In genomic region chr15:89071471-89071870, GRCh38 we compare ENCODE assay signal across 24 cellular contexts. TPM values are rescaled to one million over a fixed set of nuclear protein-coding genes. Genes with fewer than 3 reads are reported as not detected.
A peak's percentile ranks its signal among the peaks of the same experiment; 100 is the strongest.
DNase-seq lines count a peak whose midpoint lies in the region; ATAC-seq, FAIRE-seq and TF ChIP-seq lines count a peak whose summit lies in the region.
"Had no signal": no experiment of that assay in that cellular context is flagged by ENCODE, and none has a peak within 500 bp of the region (broad histone marks: within the 10 kb centered on the region; RNA-seq: fewer than 3 reads in every experiment).

No MANE protein-coding gene starts in this region.

- H3K9me3 ChIP-seq in Caco-2 (peaks cover 5% of the 10 kb centered on the region; the same call in 1 of the 2 replicates), IMR-90 (ENCODE audit: control insufficient read depth, insufficient read depth, low read length) (peaks cover 13% of the 10 kb centered on the region), mesenchymal stem cell (ENCODE audit: control insufficient read depth, low read length) (peaks cover 13% of the 10 kb centered on the region)
- no peaks in the 10 kb centered on the region for H3K9me3 ChIP-seq in CD8-positive, alpha-beta memory T cell (ENCODE audit: low read length)

- H2BK120ac ChIP-seq in IMR-90 (ENCODE audit: low read depth, low read length) = no peak overlapping the region
- no peak overlapping the region for H2BK120ac ChIP-seq in mesenchymal stem cell (ENCODE audit: low read depth, low read length)

- H2AK5ac ChIP-seq in IMR-90 (ENCODE audit: low read depth, low read length) (0 out of 2 replicates have a peak overlapping the region, but pooled peaks have one; percentile 8), mesenchymal stem cell (ENCODE audit: low read length, severe bottlenecking) (no peak overlapping the region)

- dilution Hi-C loops in IMR-90 (cut with HindIII; ENCODE audit: low sequenced_read_pairs, unreplicated experiment) = no loop called here

- in situ Hi-C loops in IMR-90 (cut with MboI; ENCODE audit: low sequenced_read_pairs) = no loop called here

- H3K27ac ChIP-seq in IMR-90 (ENCODE audit: insufficient read depth, low read length) (no peak overlapping the region), mesenchymal stem cell (ENCODE audit: low read length, poor library complexity, severe bottlenecking) (no peak overlapping the region)
- H3K27ac ChIP-seq in CD8-positive, alpha-beta memory T cell (ENCODE audit: low read depth, low read length) = no peak overlapping the region

- H3K4me1 Mint-ChIP-seq in Caco-2 (ENCODE audit: low read depth, unreplicated experiment) (peaks cover 12% of the 10 kb centered on the region), immature natural killer cell (peaks cover 11 to 21% of the 10 kb centered on the region in 2 donors)
- H3K4me1 Mint-ChIP-seq in CD8-positive, alpha-beta memory T cell = no peaks in the 10 kb centered on the region

- CTCF ChIA-PET in Caco-2 (lab: Charles Lee) (no interaction called here), IMR-90 (lab: Yijun Ruan, JAX) (no interaction called here)
- CTCF ChIA-PET in CD8-positive, alpha-beta memory T cell (lab: Charles Lee) = interaction anchor here (1.1 to 3.0 kb wide), 4 partner anchors 9 to 58 kb away, joined by 3 to 9 read pairs (median 4); no protein-coding TSS in a partner anchor

- H3K79me1 ChIP-seq in IMR-90 (ENCODE audit: low read depth in 1 of 2, low read length in 2 of 2) (no peaks in the 10 kb centered on the region), mesenchymal stem cell (replicated peaks; ENCODE audit: low read length, poor library complexity, severe bottlenecking) (no peaks in the 10 kb centered on the region)

- H3K36me3 Mint-ChIP-seq in Caco-2 (ENCODE audit: insufficient read depth, unreplicated experiment) = no peaks in the 10 kb centered on the region
- peaks cover 5 to 10% (median 8%) of the 10 kb centered on the region in 3 donors for H3K36me3 Mint-ChIP-seq in immature natural killer cell
- H3K36me3 Mint-ChIP-seq in CD8-positive, alpha-beta memory T cell = peaks cover 1 to 32% (median 2%) of the 10 kb centered on the region in 3 donors

- H2BK20ac ChIP-seq in IMR-90 (ENCODE audit: low read depth, low read length) = no peak overlapping the region

- H3K27me3 Mint-ChIP-seq in Caco-2 (ENCODE audit: insufficient read depth, unreplicated experiment) = no peaks in the 10 kb centered on the region
- peaks cover 0 to 2% (median 1%) of the 10 kb centered on the region in 3 donors for H3K27me3 Mint-ChIP-seq in immature natural killer cell (ENCODE audit: low read depth in 3 of 3)
- H3K27me3 Mint-ChIP-seq in CD8-positive, alpha-beta memory T cell = peaks cover 8 to 13% of the 10 kb centered on the region in 2 donors
- H3K27me3 Mint-ChIP-seq: CD4-positive, alpha-beta T cell had no signal

- intact Hi-C loops in Caco-2 (cut with micrococcal nuclease; ENCODE audit: unreplicated experiment) (no loop called here), IMR-90 (cut with micrococcal nuclease) (no loop called here)

- H3K4me3 Mint-ChIP-seq in Caco-2 (ENCODE audit: unreplicated experiment) = no peak overlapping the region
- H3K4me3 Mint-ChIP-seq in immature natural killer cell = no peak overlapping the region
- no peak overlapping the region for H3K4me3 Mint-ChIP-seq in CD8-positive, alpha-beta memory T cell
- H3K4me3 Mint-ChIP-seq: CD4-positive, alpha-beta T cell; HFFc6 had no signal

- FAIRE-seq in bronchial epithelial cell (lab: Jason Lieb, UNC) = no peak
- FAIRE-seq: A204.1, GM12891, H54, RCC 7860 had no signal

- no peaks in the 10 kb centered on the region for H3K9me1 ChIP-seq in IMR-90 (ENCODE audit: insufficient read depth, low read length)

- no peaks in the 10 kb centered on the region for H4K20me1 ChIP-seq in IMR-90 (ENCODE audit: insufficient read depth, low read length)

- H3K9ac ChIP-seq in IMR-90 (ENCODE audit: low read depth, low read length) = no peak overlapping the region
- no peak overlapping the region for H3K9ac ChIP-seq in mesenchymal stem cell (ENCODE audit: low read length)

- WGBS in IMR-90 (ENCODE audit: extremely low coverage in 2 of 2, insufficient read length in 1 of 2), 2 experiments = 67% methylated on average over 1 of the region's 4 CpGs; no CpG with 5 or more reads in 1 of the 2 experiments
- WGBS in mesenchymal stem cell = 82% methylated on average over 3 of the region's 4 CpGs

- H2AK9ac ChIP-seq in IMR-90 (replicated peaks; ENCODE audit: low read depth, low read length, poor library complexity) = no peak overlapping the region

- ATAC-seq in IMR-90 (ENCODE audit: low read depth) = no peak

- H2AFZ ChIP-seq in IMR-90 (replicated peaks; ENCODE audit: low read length, poor library complexity) (no peak overlapping the region), mesenchymal stem cell (ENCODE audit: low read depth, low read length) (no peak overlapping the region)

- TF ChIP-seq CTCF in Caco-2 (IDR thresholded peaks at IDR 0.05; ENCODE audit: insufficient read depth in 1 of 2, low read depth in 1 of 2, low read length in 1 of 2, severe bottlenecking in 1 of 2, unreplicated experiment in 1 of 2) = no peak
- no peak for TF ChIP-seq CTCF in IMR-90 (conservative IDR thresholded peaks at IDR 0.05; ENCODE audit: low read depth, low read length)
- TF ChIP-seq CTCF in bronchial epithelial cell (IDR thresholded peaks at IDR 0.05; ENCODE audit: insufficient read depth, low read length, severe bottlenecking) = no peak

- H3K9me3 Mint-ChIP-seq in Caco-2 (ENCODE audit: unreplicated experiment) (peaks cover 15% of the 10 kb centered on the region), immature natural killer cell (peaks cover 9 to 17% (median 15%) of the 10 kb centered on the region in 6 donors)
- peaks cover 14 to 21% (median 18%) of the 10 kb centered on the region in 5 donors for H3K9me3 Mint-ChIP-seq in CD8-positive, alpha-beta memory T cell

- H3K4me1 ChIP-seq in Caco-2 (peaks cover 6% of the 10 kb centered on the region), IMR-90 (ENCODE audit: control insufficient read depth, insufficient read depth, low read length) (peaks cover 2% of the 10 kb centered on the region; the same call in 1 of the 2 replicates), mesenchymal stem cell (ENCODE audit: control insufficient read depth, insufficient read depth, low read depth, low read length) (no peaks in the 10 kb centered on the region)
- H3K4me1 ChIP-seq in CD8-positive, alpha-beta memory T cell (ENCODE audit: insufficient read depth, low read length) = no peaks in the 10 kb centered on the region
- H3K4me1 ChIP-seq: BE2C had no signal

- no peak overlapping the region for H3K4me3 ChIP-seq in Caco-2 (ENCODE audit: low read depth, low read length)
- no peak overlapping the region for H3K4me3 ChIP-seq in IMR-90 (ENCODE audit: insufficient read depth, low read depth, low read length)
- no peak overlapping the region for H3K4me3 ChIP-seq in bronchial epithelial cell (ENCODE audit: low read depth, low read length)
- no peak overlapping the region for H3K4me3 ChIP-seq in mesenchymal stem cell (ENCODE audit: insufficient read depth in 1 of 2, low read depth in 1 of 2, low read length in 2 of 2)
- no peak overlapping the region for H3K4me3 ChIP-seq in CD8-positive, alpha-beta memory T cell (ENCODE audit: low read length)

- no peak overlapping the region for H3K14ac ChIP-seq in IMR-90 (replicated peaks; ENCODE audit: low read depth, low read length)
- H3K14ac ChIP-seq in mesenchymal stem cell (ENCODE audit: low read length in 2 of 2) = no peak overlapping the region

- H4K8ac ChIP-seq in IMR-90 (ENCODE audit: low read depth in 2 of 2, low read length in 2 of 2) (no peak overlapping the region), mesenchymal stem cell (ENCODE audit: low read length) (no peak overlapping the region)

- no TSS peak for BruUV-seq in Caco-2 (replicated peaks; lab: Mats Ljungman, UMichigan)
- no TSS peak for BruUV-seq in IMR-90 (replicated peaks; lab: Mats Ljungman, UMichigan)

- peak; percentile 24 to 46 for DNase-seq in Caco-2
- no peak for DNase-seq in IMR-90
- DNase-seq in bronchial epithelial cell (ENCODE audit: low read depth) = peak; percentile 43
- no peak for DNase-seq in mesenchymal stem cell
- no peak for DNase-seq in immature natural killer cell
- DNase-seq in NCI-H187 treated with DMSO at 0.1 percent for 48 hours (lab: John Stamatoyannopoulos, UW) = no peak
- no peak for DNase-seq in CD8-positive, alpha-beta memory T cell
- DNase-seq in GF-D8 (lab: John Stamatoyannopoulos, UW) = no peak
- DNase-seq: BE2C; CD4-positive, alpha-beta T cell; DMS53; EL; HFFc6; KBM-7; NCI-H1417; NCI-H187; NCI-H2171; NCI-H446; NCI-H69; Right ventricle myocardium superior had no signal

- H2BK12ac ChIP-seq in mesenchymal stem cell (ENCODE audit: low read length in 2 of 2) = no peak overlapping the region

- H2BK5ac ChIP-seq in IMR-90 (ENCODE audit: low read depth, low read length, poor library complexity, severe bottlenecking) = no peak overlapping the region
- no peak overlapping the region for H2BK5ac ChIP-seq in mesenchymal stem cell (ENCODE audit: low read depth, low read length, poor library complexity, severe bottlenecking)

- H3K27ac Mint-ChIP-seq in Caco-2 (ENCODE audit: unreplicated experiment) (no peak overlapping the region), immature natural killer cell (no peak overlapping the region)
- H3K27ac Mint-ChIP-seq in CD8-positive, alpha-beta memory T cell = peak overlapping the region in 1 of 8 donors; percentile 11
- H3K27ac Mint-ChIP-seq: CD4-positive, alpha-beta T cell; HFFc6 had no signal

- no peak for TF ChIP-seq RAD21 in IMR-90 (IDR thresholded peaks at IDR 0.05; ENCODE audit: low read length)

- H3K56ac ChIP-seq in IMR-90 (ENCODE audit: extremely low read depth, insufficient read depth, low read length) = no peak overlapping the region

- H3K27me3 ChIP-seq in Caco-2 (replicated peaks; ENCODE audit: control insufficient read depth, insufficient read depth, low read length) (no peaks in the 10 kb centered on the region), IMR-90 (ENCODE audit: control insufficient read depth, insufficient read depth, low read length) (no peaks in the 10 kb centered on the region), bronchial epithelial cell (ENCODE audit: control insufficient read depth, insufficient read depth, low read length) (no peaks in the 10 kb centered on the region), mesenchymal stem cell (ENCODE audit: control insufficient read depth in 1 of 2, insufficient read depth in 1 of 2, low read length in 2 of 2) (no peaks in the 10 kb centered on the region)
- no peaks in the 10 kb centered on the region for H3K27me3 ChIP-seq in CD8-positive, alpha-beta memory T cell (ENCODE audit: insufficient read depth, low read length, poor library complexity, severe bottlenecking)
- H3K27me3 ChIP-seq: BE2C had no signal

- H3K4ac ChIP-seq in IMR-90 (ENCODE audit: low read depth, low read length) = no peak overlapping the region
- H3K4ac ChIP-seq in mesenchymal stem cell (ENCODE audit: low read depth in 1 of 2, low read length in 2 of 2) = no peak overlapping the region

- no peak overlapping the region for H2BK15ac ChIP-seq in IMR-90 (ENCODE audit: low read depth, low read length)
- no peak overlapping the region for H2BK15ac ChIP-seq in mesenchymal stem cell (ENCODE audit: low read depth, poor library complexity, severe bottlenecking)

- H4K5ac ChIP-seq in IMR-90 (ENCODE audit: low read depth, low read length) = no peak overlapping the region

- H3K18ac ChIP-seq in IMR-90 (ENCODE audit: low read depth, low read length) (no peak overlapping the region), mesenchymal stem cell (ENCODE audit: low read depth in 1 of 2, low read length in 2 of 2) (no peak overlapping the region)

- H3K23ac ChIP-seq in IMR-90 (ENCODE audit: low read depth, low read length) (no peak overlapping the region), mesenchymal stem cell (ENCODE audit: low read length in 2 of 2) (no peak overlapping the region)

- H4K91ac ChIP-seq in IMR-90 (ENCODE audit: insufficient read depth, low read depth, low read length) (no peak overlapping the region), mesenchymal stem cell (ENCODE audit: low read length) (peak overlapping the region; percentile 64)

- POLR2A ChIA-PET in Caco-2 (lab: Charles Lee) = no interaction called here
- POLR2A ChIA-PET in IMR-90 (lab: Charles Lee; ENCODE audit: unreplicated experiment) = no interaction called here
- POLR2A ChIA-PET in CD8-positive, alpha-beta memory T cell (lab: Charles Lee) = no interaction called here

- no peaks in the 10 kb centered on the region for H3K36me3 ChIP-seq in Caco-2 (ENCODE audit: control insufficient read depth, insufficient read depth, low read length)
- H3K36me3 ChIP-seq in IMR-90 (ENCODE audit: control insufficient read depth, insufficient read depth, low read length) = no peaks in the 10 kb centered on the region
- no peaks in the 10 kb centered on the region for H3K36me3 ChIP-seq in bronchial epithelial cell (ENCODE audit: control insufficient read depth, insufficient read depth, low read length)
- H3K36me3 ChIP-seq in mesenchymal stem cell (ENCODE audit: control insufficient read depth in 1 of 2, insufficient read depth in 2 of 2, low read depth in 1 of 2, low read length in 2 of 2) = no peaks in the 10 kb centered on the region
- no peaks in the 10 kb centered on the region for H3K36me3 ChIP-seq in CD8-positive, alpha-beta memory T cell (ENCODE audit: insufficient read depth, low read length)
- H3K36me3 ChIP-seq: BE2C had no signal

- TF ChIP-seq POLR2A in IMR-90 (IDR thresholded peaks at IDR 0.05; ENCODE audit: low read depth, low read length) = no peak

- no peak overlapping the region for H3K4me2 ChIP-seq in IMR-90 (ENCODE audit: low read depth, low read length)
- H3K4me2 ChIP-seq in mesenchymal stem cell (ENCODE audit: low read length, poor library complexity, severe bottlenecking) = no peak overlapping the region

RNA-seq across cellular contexts. Expression of gene ABHD2, which starts 16.8 kb away (rescaled TPM):
- 56.4 and 63.0 TPM in 2 replicates for total RNA-seq in Caco-2 (2022)
- 56.9 and 62.9 TPM in 2 replicates for total RNA-seq in IMR-90 (2012; rRNA removed)
- polyA plus RNA-seq in IMR-90 (2012; rRNA removed) = 29.4 and 31.2 TPM in 2 replicates
- polyA plus RNA-seq in IMR-90 (2012; cell fraction: cytosol; rRNA removed) = 5.6 and 10.7 TPM in 2 replicates
- 13.8 and 16.1 TPM in 2 replicates for polyA plus RNA-seq in IMR-90 (2012; cell fraction: nucleus; rRNA removed; ENCODE audit: low replicate concordance)
- 33.5 and 35.5 TPM in 2 replicates for total RNA-seq in bronchial epithelial cell
- polyA plus RNA-seq in mesenchymal stem cell (2013, experiment 1 of 2) = 12.5 TPM
- polyA plus RNA-seq in mesenchymal stem cell (2013, experiment 2 of 2) = 12.4 TPM
- polyA plus RNA-seq in immature natural killer cell = 10 to 100 TPM; 26.9 to 70.6 (median 33.1) TPM
- total RNA-seq in CD8-positive, alpha-beta memory T cell = 10 to 100 TPM; 68.7 to 79.8 TPM
- 22.9 TPM for polyA plus RNA-seq in CD8-positive, alpha-beta memory T cell

Comparison
In these comparisons a context has a peak if more than half of its experiments do, and no peak if none do; other contexts are left out.
1. DNase-seq: peak in Caco-2 (2 of 2) and bronchial epithelial cell (single experiment); none in IMR-90 (single experiment), mesenchymal stem cell (single experiment), immature natural killer cell (0 of 3), NCI-H187 treated with DMSO at 0.1 percent for 48 hours (single experiment), CD8-positive, alpha-beta memory T cell (0 of 5) and GF-D8 (single experiment).